ENCODE assay signal across 23 cellular contexts in the genomic region with DNA sequence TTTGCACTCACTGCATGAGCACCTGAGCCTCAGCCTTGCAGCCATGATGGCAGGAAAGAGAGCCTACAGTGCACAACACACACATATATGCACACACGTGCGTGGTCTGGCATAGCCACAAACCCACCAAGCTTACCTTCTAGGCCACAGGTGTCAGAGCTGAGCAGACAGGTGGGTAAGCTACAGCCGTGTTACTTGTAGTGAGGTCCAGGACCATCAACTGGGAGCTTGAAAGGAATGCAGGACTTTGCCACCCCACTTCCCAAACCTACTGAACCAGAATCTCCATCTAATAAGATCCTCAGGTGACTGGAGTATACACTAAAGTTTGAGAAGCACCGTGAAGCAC. TPM values are rescaled to one million over a fixed set of nuclear protein-coding genes. Genes with fewer than 3 reads are reported as not detected.
DNase-seq lines count a peak whose midpoint lies in the region; ATAC-seq and TF ChIP-seq lines count a peak whose summit lies in the region.
"Had no signal": no experiment of that assay in that cellular context is flagged by ENCODE, and none has a peak within 500 bp of the region (broad histone marks: within the 10 kb centered on the region; RNA-seq: fewer than 3 reads in every experiment).

No MANE protein-coding gene starts in this region.

- peaks cover 36% of the 10 kb centered on the region for H3K27me3 Mint-ChIP-seq in CD4-positive, CD25-positive, alpha-beta regulatory T cell
- H3K27me3 Mint-ChIP-seq in activated B cell treated with CpG ODN at 0.5 μM for 24 hours, result peaks cover 41% of the 10 kb centered on the region
- peaks cover 14 to 43% (median 29%) of the 10 kb centered on the region in 5 donors for H3K27me3 Mint-ChIP-seq in naive thymus-derived CD4-positive, alpha-beta T cell

- POLR2A ChIA-PET in activated B cell treated with CpG ODN at 0.5 μM for 24 hours (lab: Charles Lee), result no interaction called here
- POLR2A ChIA-PET in naive thymus-derived CD4-positive, alpha-beta T cell (lab: Charles Lee), result interaction anchor here (0.8 kb wide), 1 partner anchor 163 kb away, joined by 3 read pairs; no protein-coding TSS in a partner anchor

- peaks cover 0 to 27% (median 8%) of the 10 kb centered on the region in 11 experiments; a peak in 9 of 22 replicates for H4K20me1 ChIP-seq in BLaER1 treated with 17β-estradiol and CSF1 and Interleukin-3, amounts not matched to agents 10 nM and 100 nM

- no peaks in the 10 kb centered on the region for H3K9me3 ChIP-seq in BLaER1 treated with 17β-estradiol and CSF1 and Interleukin-3, amounts not matched to agents 10 nM and 100 nM (replicated peaks in 1 of 11)
- no peaks in the 10 kb centered on the region for H3K9me3 ChIP-seq in CD4-positive, CD25-positive, alpha-beta regulatory T cell (ENCODE audit: control insufficient read depth in 2 of 2, low read length in 2 of 2)
- H3K9me3 ChIP-seq in naive thymus-derived CD4-positive, alpha-beta T cell (ENCODE audit: control insufficient read depth in 2 of 3, low read length in 3 of 3), result no peaks in the 10 kb centered on the region
- H3K9me3 ChIP-seq: colonic mucosa, sigmoid colon, suprapubic skin, vagina had no signal

- intact Hi-C loops in activated B cell treated with CpG ODN at 0.5 μM for 24 hours (cut with micrococcal nuclease), result no loop called here
- intact Hi-C loops in naive thymus-derived CD4-positive, alpha-beta T cell (cut with micrococcal nuclease), result no loop called here

- H3K4me1 ChIP-seq in BLaER1 treated with 17β-estradiol and CSF1 and Interleukin-3, amounts not matched to agents 10 nM and 100 nM, result peaks cover 31 to 57% (median 50%) of the 10 kb centered on the region in 10 experiments
- H3K4me1 ChIP-seq in CD4-positive, CD25-positive, alpha-beta regulatory T cell (ENCODE audit: control insufficient read depth, insufficient read depth, low read length, poor library complexity, severe bottlenecking), result peaks cover 31% of the 10 kb centered on the region
- H3K4me1 ChIP-seq in naive thymus-derived CD4-positive, alpha-beta T cell (ENCODE audit: control insufficient read depth in 2 of 2, insufficient read depth in 2 of 2, low read length in 2 of 2), result peaks cover 7 to 31% of the 10 kb centered on the region in 2 donors

- no peaks in the 10 kb centered on the region for H3K9me3 Mint-ChIP-seq in CD4-positive, CD25-positive, alpha-beta regulatory T cell
- no peaks in the 10 kb centered on the region for H3K9me3 Mint-ChIP-seq in activated B cell treated with CpG ODN at 0.5 μM for 24 hours
- H3K9me3 Mint-ChIP-seq in naive thymus-derived CD4-positive, alpha-beta T cell, result peaks cover 0 to 2% (median 0%) of the 10 kb centered on the region in 11 donors
- H3K9me3 Mint-ChIP-seq: effector memory CD8-positive, alpha-beta T cell; nephron progenitor cell had no signal

- no peak for ATAC-seq in CD4-positive, CD25-positive, alpha-beta regulatory T cell (ENCODE audit: low read depth in 2 of 2)
- ATAC-seq in activated B cell treated with CpG ODN at 0.5 μM for 24 hours (ENCODE audit: low read depth), result no peak
- no peak for ATAC-seq in naive thymus-derived CD4-positive, alpha-beta T cell
- ATAC-seq in HG03571 (IDR thresholded peaks at IDR 0.05; ENCODE audit: unreplicated experiment), result no peak
- ATAC-seq: esophagus mucosa, Right ventricle myocardium inferior had no signal

- TF ChIP-seq CTCF in activated B cell treated with CpG ODN at 0.5 μM for 24 hours (IDR thresholded peaks at IDR 0.05), result no peak

- CTCF ChIA-PET in activated B cell treated with CpG ODN at 0.5 μM for 24 hours (lab: Charles Lee), result interaction anchor here (1.5 kb wide), 2 partner anchors 9 to 24 kb away, joined by 3 to 4 read pairs; no protein-coding TSS in a partner anchor
- CTCF ChIA-PET in naive thymus-derived CD4-positive, alpha-beta T cell (lab: Charles Lee), result interaction anchor here (0.6 to 1.2 kb wide), 2 partner anchors 93 to 121 kb away, joined by 3 to 7 read pairs; no protein-coding TSS in a partner anchor

- no peaks in the 10 kb centered on the region for H3K36me3 Mint-ChIP-seq in CD4-positive, CD25-positive, alpha-beta regulatory T cell
- no peaks in the 10 kb centered on the region for H3K36me3 Mint-ChIP-seq in activated B cell treated with CpG ODN at 0.5 μM for 24 hours (ENCODE audit: low read depth)
- H3K36me3 Mint-ChIP-seq in naive thymus-derived CD4-positive, alpha-beta T cell, result peaks cover 0 to 12% (median 0%) of the 10 kb centered on the region in 5 donors

- H3K4me2 ChIP-seq in BLaER1 treated with 17β-estradiol and CSF1 and Interleukin-3, amounts not matched to agents 10 nM and 100 nM, result peak overlapping the region in 6 of 11 experiments; percentile 27 to 60 (median 44); a peak in 11 of 22 replicates

- no peak overlapping the region for H3K27ac ChIP-seq in BLaER1 treated with 17β-estradiol and CSF1 and Interleukin-3, amounts not matched to agents 10 nM and 100 nM
- H3K27ac ChIP-seq in CD4-positive, CD25-positive, alpha-beta regulatory T cell (ENCODE audit: insufficient read depth, low read length, poor library complexity, severe bottlenecking), result no peak overlapping the region
- no peak overlapping the region for H3K27ac ChIP-seq in naive thymus-derived CD4-positive, alpha-beta T cell (ENCODE audit: low read depth, low read length)
- H3K27ac ChIP-seq: colonic mucosa, sigmoid colon, suprapubic skin, vagina had no signal

- H3K4me3 ChIP-seq in BLaER1 treated with 17β-estradiol and CSF1 and Interleukin-3, amounts not matched to agents 10 nM and 100 nM, result no peak overlapping the region
- H3K4me3 ChIP-seq in CD4-positive, CD25-positive, alpha-beta regulatory T cell (ENCODE audit: low read depth, low read length), result no peak overlapping the region
- no peak overlapping the region for H3K4me3 ChIP-seq in naive thymus-derived CD4-positive, alpha-beta T cell (ENCODE audit: low read length)
- H3K4me3 ChIP-seq: colonic mucosa, sigmoid colon, suprapubic skin, vagina had no signal

- peak overlapping the region in 3 of 4 donors; percentile 61 to 82 (median 67) for H3K4me3 Mint-ChIP-seq in CD4-positive, CD25-positive, alpha-beta regulatory T cell
- no peak overlapping the region for H3K4me3 Mint-ChIP-seq in activated B cell treated with CpG ODN at 0.5 μM for 24 hours
- peak overlapping the region in 9 of 10 donors; percentile 41 to 92 (median 74) for H3K4me3 Mint-ChIP-seq in naive thymus-derived CD4-positive, alpha-beta T cell

- no peaks in the 10 kb centered on the region for H3K36me3 ChIP-seq in BLaER1 treated with 17β-estradiol and CSF1 and Interleukin-3, amounts not matched to agents 10 nM and 100 nM
- no peaks in the 10 kb centered on the region for H3K36me3 ChIP-seq in CD4-positive, CD25-positive, alpha-beta regulatory T cell (ENCODE audit: control insufficient read depth, insufficient read depth, low read length)
- H3K36me3 ChIP-seq in naive thymus-derived CD4-positive, alpha-beta T cell (ENCODE audit: control insufficient read depth in 2 of 3, insufficient read depth in 3 of 3, low read length in 3 of 3), result no peaks in the 10 kb centered on the region
- H3K36me3 ChIP-seq: colonic mucosa, suprapubic skin, vagina had no signal

- peak overlapping the region in 2 of 3 donors; percentile 77 to 90 for H3K27ac Mint-ChIP-seq in CD4-positive, CD25-positive, alpha-beta regulatory T cell
- H3K27ac Mint-ChIP-seq in activated B cell treated with CpG ODN at 0.5 μM for 24 hours, result peak overlapping the region; percentile 36
- H3K27ac Mint-ChIP-seq in naive thymus-derived CD4-positive, alpha-beta T cell, result peak overlapping the region in 6 of 9 donors; percentile 4 to 84 (median 66)
- H3K27ac Mint-ChIP-seq: effector memory CD8-positive, alpha-beta T cell; H9; nephron progenitor cell had no signal

- H3K9ac ChIP-seq in BLaER1 treated with 17β-estradiol and CSF1 and Interleukin-3, amounts not matched to agents 10 nM and 100 nM, result no peak overlapping the region

- DNase-seq in CD4-positive, CD25-positive, alpha-beta regulatory T cell, result no peak
- no peak for DNase-seq in activated B cell treated with CpG ODN at 0.5 μM for 24 hours
- no peak for DNase-seq in naive thymus-derived CD4-positive, alpha-beta T cell
- DNase-seq in NCI-H1436 (lab: John Stamatoyannopoulos, UW), result no peak
- no peak for DNase-seq in occipital lobe (lab: John Stamatoyannopoulos, UW)
- DNase-seq: colonic mucosa; DMS79; effector memory CD8-positive, alpha-beta T cell; H9; islet precursor cell; KBM-7; midbrain; NCI-H187 treated with DMSO at 0.1 percent for 48 hours; NCI-H2227 treated with DMSO at 0.1 percent for 48 hours; NCI-H748 treated with DMSO at 0.1 percent for 48 hours; nephron progenitor cell; sigmoid colon had no signal

- peaks cover 13 to 32% (median 26%) of the 10 kb centered on the region in 11 experiments for H3K27me3 ChIP-seq in BLaER1 treated with 17β-estradiol and CSF1 and Interleukin-3, amounts not matched to agents 10 nM and 100 nM
- H3K27me3 ChIP-seq in CD4-positive, CD25-positive, alpha-beta regulatory T cell (ENCODE audit: control insufficient read depth, insufficient read depth, low read length), result peaks cover 8% of the 10 kb centered on the region
- peaks cover 0 to 9% of the 10 kb centered on the region in 2 donors for H3K27me3 ChIP-seq in naive thymus-derived CD4-positive, alpha-beta T cell (ENCODE audit: control insufficient read depth in 2 of 2, insufficient read depth in 2 of 2, low read length in 2 of 2)
- H3K27me3 ChIP-seq: sigmoid colon, suprapubic skin, vagina had no signal

- H3K4me1 Mint-ChIP-seq in CD4-positive, CD25-positive, alpha-beta regulatory T cell, result peaks cover 0 to 45% (median 26%) of the 10 kb centered on the region in 4 donors
- H3K4me1 Mint-ChIP-seq in activated B cell treated with CpG ODN at 0.5 μM for 24 hours, result peaks cover 16% of the 10 kb centered on the region
- H3K4me1 Mint-ChIP-seq in naive thymus-derived CD4-positive, alpha-beta T cell, result peaks cover 21 to 52% (median 44%) of the 10 kb centered on the region in 7 donors

RNA-seq across cellular contexts. Expression of a gene that starts 2.7 kb away (rescaled TPM):
- total RNA-seq in CD4-positive, CD25-positive, alpha-beta regulatory T cell, result 2.1 TPM
- polyA plus RNA-seq in CD4-positive, CD25-positive, alpha-beta regulatory T cell, result under 1 TPM in 3 of 4 donors, not detected in 1; 0.47 to 0.49 (median 0.49) TPM
- total RNA-seq in activated B cell treated with CpG ODN at 0.5 μM for 24 hours (not detected in 2 replicates), occipital lobe (16.2 TPM)
- total RNA-seq in naive thymus-derived CD4-positive, alpha-beta T cell, result 10 to 100 TPM in 1 of 5 experiments, 1 to 10 TPM in 3, under 1 TPM in 1; 0.34 to 10.1 (median 2.0) TPM
- under 1 TPM; 0.14 to 0.51 TPM for polyA plus RNA-seq in naive thymus-derived CD4-positive, alpha-beta T cell

RNA-seq across cellular contexts. Expression of a gene that starts 25.0 kb away (rescaled TPM):
- total RNA-seq in CD4-positive, CD25-positive, alpha-beta regulatory T cell, result 75.2 TPM
- 10 to 100 TPM; 12.0 to 22.3 (median 13.8) TPM for polyA plus RNA-seq in CD4-positive, CD25-positive, alpha-beta regulatory T cell
- total RNA-seq in activated B cell treated with CpG ODN at 0.5 μM for 24 hours, result 101 and 108 TPM in 2 replicates
- total RNA-seq in naive thymus-derived CD4-positive, alpha-beta T cell, result 10 to 100 TPM; 65.1 to 88.5 (median 67.5) TPM
- polyA plus RNA-seq in naive thymus-derived CD4-positive, alpha-beta T cell, result 10 to 100 TPM in 1 of 2 donors, 1 to 10 TPM in 1; 9.5 to 16.6 TPM
- 49.3 TPM for total RNA-seq in occipital lobe

RNA-seq across cellular contexts. Expression of a gene that starts 34.8 kb away (rescaled TPM):
- total RNA-seq in CD4-positive, CD25-positive, alpha-beta regulatory T cell, result 17.2 TPM
- polyA plus RNA-seq in CD4-positive, CD25-positive, alpha-beta regulatory T cell, result 10 to 100 TPM; 17.1 to 22.9 (median 18.0) TPM
- total RNA-seq in activated B cell treated with CpG ODN at 0.5 μM for 24 hours (12.2 and 12.6 TPM in 2 replicates), occipital lobe (22.0 TPM)
- 100 to 1,000 TPM in 1 of 5 experiments, 10 to 100 TPM in 1, 1 to 10 TPM in 3; 4.2 to 111 (median 8.0) TPM for total RNA-seq in naive thymus-derived CD4-positive, alpha-beta T cell
- polyA plus RNA-seq in naive thymus-derived CD4-positive, alpha-beta T cell, result 10 to 100 TPM in 1 of 2 donors, 1 to 10 TPM in 1; 8.6 to 11.1 TPM

RNA-seq across cellular contexts. Expression of a gene that starts 43.7 kb away (rescaled TPM):
- not detected for total RNA-seq in CD4-positive, CD25-positive, alpha-beta regulatory T cell
- polyA plus RNA-seq in CD4-positive, CD25-positive, alpha-beta regulatory T cell, result under 1 TPM in 1 of 4 donors, not detected in 3; 0.06 TPM
- total RNA-seq in activated B cell treated with CpG ODN at 0.5 μM for 24 hours (0.46 and 0.60 TPM in 2 replicates), occipital lobe (14.2 TPM)
- total RNA-seq in naive thymus-derived CD4-positive, alpha-beta T cell, result 1 to 10 TPM in 2 of 5 experiments, under 1 TPM in 3; 0.50 to 1.5 (median 0.60) TPM
- polyA plus RNA-seq in naive thymus-derived CD4-positive, alpha-beta T cell, result not detected

RNA-seq across cellular contexts. Expression of a gene that starts 51.9 kb away (rescaled TPM):
- total RNA-seq in CD4-positive, CD25-positive, alpha-beta regulatory T cell, result 46.4 TPM
- 100 to 1,000 TPM; 256 to 297 (median 268) TPM for polyA plus RNA-seq in CD4-positive, CD25-positive, alpha-beta regulatory T cell
- 40.8 and 42.4 TPM in 2 replicates for total RNA-seq in activated B cell treated with CpG ODN at 0.5 μM for 24 hours
- total RNA-seq in naive thymus-derived CD4-positive, alpha-beta T cell, result 10 to 100 TPM; 37.2 to 49.4 (median 46.9) TPM
- polyA plus RNA-seq in naive thymus-derived CD4-positive, alpha-beta T cell, result 100 to 1,000 TPM; 202 to 244 TPM
- total RNA-seq in occipital lobe, result 11.1 TPM
